11 cellular contexts compared by ENCODE assay signal in genomic region chr1:26745191-26745590, GRCh38. TPM values are rescaled to one million over a fixed set of nuclear protein-coding genes. Genes with fewer than 3 reads are reported as not detected.
DNase-seq lines count a peak whose midpoint lies in the region; ATAC-seq, FAIRE-seq and TF ChIP-seq lines count a peak whose summit lies in the region.
"Had no signal": no experiment of that assay in that cellular context is flagged by ENCODE, and none has a peak within 500 bp of the region (broad histone marks: within the 10 kb centered on the region; RNA-seq: fewer than 3 reads in every experiment).

No MANE protein-coding gene starts in this region.

- FAIRE-seq in astrocyte (lab: Jason Lieb, UNC) = no peak

- ATAC-seq in naive B cell (ENCODE audit: low read depth in 2 of 2) = no peak

- no peak for TF ChIP-seq CTCF in AG10803 (conservative IDR thresholded peaks at IDR 0.05; ENCODE audit: low read length)
- TF ChIP-seq CTCF in astrocyte (IDR thresholded peaks at IDR 0.05; ENCODE audit: insufficient read depth, low read depth, low read length) = no peak

- H3K36me3 ChIP-seq in astrocyte (ENCODE audit: insufficient read depth, low read length) = peaks cover 9% of the 10 kb centered on the region

- H3K9ac ChIP-seq in astrocyte (ENCODE audit: low read length) = peak overlapping the region; percentile 68

- H3K4me3 Mint-ChIP-seq in IgD-negative memory B cell (peak overlapping the region in 2 of 4 donors; percentile 51 to 80), astrocyte (ENCODE audit: unreplicated experiment) (peak overlapping the region; percentile 67), naive B cell (peak overlapping the region in 6 of 8 donors; percentile 11 to 89 (median 84))

- peaks cover 80% of the 10 kb centered on the region for H3K79me2 ChIP-seq in astrocyte (ENCODE audit: insufficient read depth, low read length)

- peaks cover 23% of the 10 kb centered on the region for H3K4me1 ChIP-seq in astrocyte (ENCODE audit: insufficient read depth, low read length)

- no peaks in the 10 kb centered on the region for H3K9me3 Mint-ChIP-seq in IgD-negative memory B cell
- H3K9me3 Mint-ChIP-seq in astrocyte (ENCODE audit: unreplicated experiment) = no peaks in the 10 kb centered on the region
- no peaks in the 10 kb centered on the region for H3K9me3 Mint-ChIP-seq in naive B cell

- H3K27me3 ChIP-seq in astrocyte (ENCODE audit: insufficient read depth, low read length) = no peaks in the 10 kb centered on the region

- peak; percentile 29 for DNase-seq in AG10803 (ENCODE audit: low read depth)
- peak; percentile 75 for DNase-seq in astrocyte (ENCODE audit: low read depth)
- DNase-seq in naive B cell = no peak
- no peak for DNase-seq in GM19238 (ENCODE audit: insufficient read length, low spot score)
- no peak for DNase-seq in HT-29 (ENCODE audit: low spot score)
- DNase-seq in NCI-H146 treated with DMSO at 0.1 percent for 48 hours (lab: John Stamatoyannopoulos, UW; ENCODE audit: unreplicated experiment) = no peak
- DNase-seq in dedifferentiated amniotic fluid mesenchymal stem cell (ENCODE audit: extremely low spot score) = no peak
- DNase-seq: DMS153, midbrain, trophoblast cell had no signal

- H4K20me1 ChIP-seq in astrocyte (ENCODE audit: insufficient read depth, low read length) = peaks cover 61% of the 10 kb centered on the region

- H3K4me3 ChIP-seq in AG10803 (ENCODE audit: low read length) (no peak overlapping the region), astrocyte (ENCODE audit: insufficient read depth, low read depth, low read length) (no peak overlapping the region)

- H3K4me1 Mint-ChIP-seq in IgD-negative memory B cell = peaks cover 49 to 69% (median 64%) of the 10 kb centered on the region in 3 donors
- peaks cover 38% of the 10 kb centered on the region for H3K4me1 Mint-ChIP-seq in astrocyte (ENCODE audit: low read depth, unreplicated experiment)
- H3K4me1 Mint-ChIP-seq in naive B cell = peaks cover 52 to 96% (median 82%) of the 10 kb centered on the region in 3 donors

- H3K27me3 Mint-ChIP-seq in IgD-negative memory B cell = no peaks in the 10 kb centered on the region
- no peaks in the 10 kb centered on the region for H3K27me3 Mint-ChIP-seq in astrocyte (ENCODE audit: low read depth, unreplicated experiment)
- no peaks in the 10 kb centered on the region for H3K27me3 Mint-ChIP-seq in naive B cell

- peak overlapping the region; percentile 79 for H3K4me2 ChIP-seq in astrocyte (ENCODE audit: low read length)

- peak overlapping the region; percentile 76 to 95 (median 89) for H3K27ac Mint-ChIP-seq in IgD-negative memory B cell
- H3K27ac Mint-ChIP-seq in astrocyte (ENCODE audit: unreplicated experiment) = peak overlapping the region; percentile 79
- H3K27ac Mint-ChIP-seq in naive B cell = peak overlapping the region in 5 of 6 donors; percentile 69 to 97 (median 93)

- peaks cover 10% of the 10 kb centered on the region for H3K36me3 Mint-ChIP-seq in IgD-negative memory B cell
- H3K36me3 Mint-ChIP-seq in astrocyte (ENCODE audit: low read depth, unreplicated experiment) = peaks cover 23% of the 10 kb centered on the region
- peaks cover 12 to 19% of the 10 kb centered on the region in 2 donors for H3K36me3 Mint-ChIP-seq in naive B cell

- no peak overlapping the region for H2AFZ ChIP-seq in astrocyte (ENCODE audit: low read depth, low read length)

- H3K9me3 ChIP-seq in astrocyte (ENCODE audit: insufficient read depth, low read depth, low read length) = no peaks in the 10 kb centered on the region

- peak overlapping the region; percentile 86 for H3K27ac ChIP-seq in astrocyte (ENCODE audit: low read depth, low read length)

RNA-seq across cellular contexts. Expression of gene PIGV, which starts 42.6 kb away (rescaled TPM):
- polyA plus RNA-seq in IgD-negative memory B cell = 10.6 TPM
- 7.9 and 10.6 TPM in 2 replicates for total RNA-seq in astrocyte
- 10 to 100 TPM in 4 of 6 donors, 1 to 10 TPM in 2; 7.8 to 14.2 (median 10.8) TPM for polyA plus RNA-seq in naive B cell (ENCODE audit: low read depth in 6 of 6)
- 16.8 and 20.0 TPM in 2 replicates for total RNA-seq in HT-29 (2014; rRNA removed; shearing (Covaris generic))

RNA-seq across cellular contexts. Expression of gene ARID1A, which starts 49.4 kb away (rescaled TPM):
- 24.4 TPM for polyA plus RNA-seq in IgD-negative memory B cell
- 72.3 and 85.1 TPM in 2 replicates for total RNA-seq in astrocyte
- polyA plus RNA-seq in naive B cell (ENCODE audit: low read depth in 6 of 6) = 10 to 100 TPM in 5 of 6 donors, 1 to 10 TPM in 1; 8.8 to 38.2 (median 18.9) TPM
- 28.4 and 37.2 TPM in 2 replicates for total RNA-seq in HT-29 (2014; rRNA removed; shearing (Covaris generic))

Comparison
In these comparisons a context has a peak if more than half of its experiments do, and no peak if none do; other contexts are left out.
1. DNase-seq: peak in AG10803 (single experiment) and astrocyte (single experiment); none in naive B cell (single experiment), GM19238 (single experiment), HT-29 (single experiment), NCI-H146 treated with DMSO at 0.1 percent for 48 hours (single experiment) and dedifferentiated amniotic fluid mesenchymal stem cell (single experiment).
2. Peak in every context shown above with its lines, with median percentiles within 50 percentile points of each other: H3K27ac Mint-ChIP-seq.